2 cellular contexts compared by ENCODE assay signal in the genomic region with DNA sequence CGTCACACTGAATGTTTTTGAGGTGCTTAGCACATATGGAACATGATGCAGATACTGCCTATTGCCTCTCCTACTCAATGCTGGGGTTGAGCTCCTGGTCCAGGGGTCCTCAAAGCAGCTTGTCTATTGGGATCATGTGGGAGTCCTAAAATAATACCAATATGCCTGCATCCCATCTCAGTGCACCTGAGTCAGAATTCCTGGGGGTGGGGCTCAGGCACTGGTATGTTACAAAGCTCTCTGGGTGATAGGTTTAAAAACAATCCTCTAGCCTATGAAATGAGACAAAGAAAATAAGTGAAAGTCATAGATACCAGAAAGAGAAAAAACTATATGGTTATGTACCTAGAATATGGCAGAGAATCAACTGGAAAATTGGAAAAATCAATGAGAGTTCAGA.
TF ChIP-seq lines count a peak whose summit lies in the region.

No MANE protein-coding gene starts in this region.

TF ChIP-seq in GM23338, 12 proteins besides CTCF, POLR2A, EP300 and RAD21 (continued from another document):
- TF ChIP-seq, protein P1, sequence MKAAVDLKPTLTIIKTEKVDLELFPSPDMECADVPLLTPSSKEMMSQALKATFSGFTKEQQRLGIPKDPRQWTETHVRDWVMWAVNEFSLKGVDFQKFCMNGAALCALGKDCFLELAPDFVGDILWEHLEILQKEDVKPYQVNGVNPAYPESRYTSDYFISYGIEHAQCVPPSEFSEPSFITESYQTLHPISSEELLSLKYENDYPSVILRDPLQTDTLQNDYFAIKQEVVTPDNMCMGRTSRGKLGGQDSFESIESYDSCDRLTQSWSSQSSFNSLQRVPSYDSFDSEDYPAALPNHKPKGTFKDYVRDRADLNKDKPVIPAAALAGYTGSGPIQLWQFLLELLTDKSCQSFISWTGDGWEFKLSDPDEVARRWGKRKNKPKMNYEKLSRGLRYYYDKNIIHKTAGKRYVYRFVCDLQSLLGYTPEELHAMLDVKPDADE (IDR thresholded peaks at IDR 0.05): no peak
- TF ChIP-seq ZNF331 (CRISPR knock-in tag; IDR thresholded peaks at IDR 0.05; ENCODE audit: low read depth) (no peak), JUNB (IDR thresholded peaks at IDR 0.05; ENCODE audit: unreplicated experiment) (no peak), NANOG (IDR thresholded peaks at IDR 0.05; ENCODE audit: borderline replicate concordance) (no peak), ZNF114 (CRISPR knock-in tag; IDR thresholded peaks at IDR 0.05) (no peak), ZNF462 (CRISPR knock-in tag; IDR thresholded peaks at IDR 0.05) (no peak), EZH2 (IDR thresholded peaks at IDR 0.05; ENCODE audit: low read depth, unreplicated experiment) (no peak), STAT1 (IDR thresholded peaks at IDR 0.05; ENCODE audit: unreplicated experiment) (no peak), CREB1 (CRISPR knock-in tag; IDR thresholded peaks at IDR 0.05; ENCODE audit: low read depth) (no peak), POLR2AphosphoS5 (IDR thresholded peaks at IDR 0.05; ENCODE audit: low read depth) (no peak)

TF ChIP-seq in WTC11, 78 proteins besides CTCF, POLR2A, EP300 and RAD21 (continued from another document):
- no peak for TF ChIP-seq FOXP4 (CRISPR knock-in tag; IDR thresholded peaks at IDR 0.05)
